In genomic region chr19:42254850-42255765, GRCh38 we compare ENCODE assay signal across 1 cellular context.
TF ChIP-seq lines count a peak whose summit lies in the region.

ERF (minus strand) TSS chr19:42255128; CDS start chr19:42254999, 129 bp downstream.

TF ChIP-seq in HepG2, 621 proteins besides CTCF, POLR2A, EP300 and RAD21 (continued from another document and continues in another):
- TF ChIP-seq ZXDC (CRISPR knock-in tag; IDR thresholded peaks at IDR 0.05), result no peak
- TF ChIP-seq ZNF598 (CRISPR knock-in tag; IDR thresholded peaks at IDR 0.05; ENCODE audit: borderline replicate concordance), result no peak
- TF ChIP-seq KLF13 (CRISPR knock-in tag; IDR thresholded peaks at IDR 0.05), result no peak
- no peak for TF ChIP-seq ZNF12 (CRISPR knock-in tag; IDR thresholded peaks at IDR 0.05)
- no peak for TF ChIP-seq ZNF256 (CRISPR knock-in tag; conservative IDR thresholded peaks at IDR 0.05)
- TF ChIP-seq ZNF891 (CRISPR knock-in tag; IDR thresholded peaks at IDR 0.05), result no peak
- TF ChIP-seq ZNF687 (CRISPR knock-in tag; IDR thresholded peaks at IDR 0.05), result no peak; the same call in 1 of the 2 replicates
- no peak for TF ChIP-seq FOXJ3 (CRISPR knock-in tag; IDR thresholded peaks at IDR 0.05; ENCODE audit: borderline replicate concordance)
- no peak for TF ChIP-seq ZNF567 (CRISPR knock-in tag; IDR thresholded peaks at IDR 0.05; ENCODE audit: borderline replicate concordance)
- TF ChIP-seq HDAC6 (IDR thresholded peaks at IDR 0.05; ENCODE audit: low read depth, low read length), result no peak
- no peak; the same call in 1 of the 2 replicates for TF ChIP-seq KDM3A (CRISPR knock-in tag; IDR thresholded peaks at IDR 0.05; ENCODE audit: low read depth)
- no peak for TF ChIP-seq ZBTB14 (CRISPR knock-in tag; IDR thresholded peaks at IDR 0.05)
- TF ChIP-seq ZNF34 (CRISPR knock-in tag; IDR thresholded peaks at IDR 0.05; ENCODE audit: borderline replicate concordance), result no peak
- TF ChIP-seq ZNF33A (CRISPR knock-in tag; IDR thresholded peaks at IDR 0.05; ENCODE audit: borderline replicate concordance), result no peak
- peak; percentile 72 for TF ChIP-seq THAP11 (CRISPR knock-in tag; IDR thresholded peaks at IDR 0.05)
- TF ChIP-seq KDM2A (CRISPR knock-in tag; IDR thresholded peaks at IDR 0.05; ENCODE audit: borderline replicate concordance, low read depth), result no peak
- TF ChIP-seq ZNF10 (CRISPR knock-in tag; IDR thresholded peaks at IDR 0.05; ENCODE audit: borderline replicate concordance, low read depth), result no peak
- TF ChIP-seq PTBP1 (IDR thresholded peaks at IDR 0.05; ENCODE audit: low read depth, low read length, poor library complexity, severe bottlenecking), result no peak
- no peak for TF ChIP-seq RFXANK (CRISPR knock-in tag; IDR thresholded peaks at IDR 0.05)
- peak in 1 of 2 experiments; percentile 52; a peak in 1 of 4 replicates for TF ChIP-seq HMGXB4 (CRISPR knock-in tag; IDR thresholded peaks at IDR 0.05; ENCODE audit: borderline replicate concordance in 1 of 2, low read depth in 1 of 2)
- TF ChIP-seq RBFOX2 (IDR thresholded peaks at IDR 0.05; ENCODE audit: low read depth, low read length), result peak; percentile 94
- no peak for TF ChIP-seq ATF6 (CRISPR knock-in tag; conservative IDR thresholded peaks at IDR 0.05)
- no peak for TF ChIP-seq SOX13 (IDR thresholded peaks at IDR 0.05)
- no peak for TF ChIP-seq SOX13 (CRISPR knock-in tag; conservative IDR thresholded peaks at IDR 0.05 in 1 of 2, IDR thresholded peaks at IDR 0.05 in 1 of 2)
- TF ChIP-seq HOXD1 (CRISPR knock-in tag; IDR thresholded peaks at IDR 0.05), result no peak; the same call in 1 of the 2 replicates
- no peak for TF ChIP-seq SMARCE1 (IDR thresholded peaks at IDR 0.05; ENCODE audit: borderline replicate concordance)
- no peak for TF ChIP-seq E2F2 (CRISPR knock-in tag; IDR thresholded peaks at IDR 0.05; ENCODE audit: borderline replicate concordance)
- no peak for TF ChIP-seq ZBTB40 (IDR thresholded peaks at IDR 0.05)
- TF ChIP-seq ZBTB40 (CRISPR knock-in tag; IDR thresholded peaks at IDR 0.05), result no peak
- TF ChIP-seq PHF5A (CRISPR knock-in tag; IDR thresholded peaks at IDR 0.05; ENCODE audit: low read depth, unreplicated experiment), result no peak
